13 cellular contexts compared by ENCODE assay signal in genomic region chr7:130925136-130925794, GRCh38.
DNase-seq lines count a peak whose midpoint lies in the region; ATAC-seq, FAIRE-seq and TF ChIP-seq lines count a peak whose summit lies in the region.
"Had no signal": no experiment of that assay in that cellular context is flagged by ENCODE, and none has a peak within 500 bp of the region (broad histone marks: within the 10 kb centered on the region; RNA-seq: fewer than 3 reads in every experiment).

No MANE protein-coding gene starts in this region.

- H3K4me1 ChIP-seq in CD8-positive, alpha-beta memory T cell (ENCODE audit: insufficient read depth, low read length) = peaks cover 68% of the 10 kb centered on the region
- H3K4me1 ChIP-seq in breast epithelium (peaks cover 18 to 23% of the 10 kb centered on the region in 2 donors), pancreas (peaks cover 0 to 41% (median 19%) of the 10 kb centered on the region in 3 donors)

- no peak overlapping the region for H3K4me3 ChIP-seq in CD8-positive, alpha-beta memory T cell (ENCODE audit: low read length)
- H3K4me3 ChIP-seq in breast epithelium (no peak overlapping the region), pancreas (no peak overlapping the region)
- H3K4me3 ChIP-seq: gastroesophageal sphincter had no signal

- TF ChIP-seq CTCF in breast epithelium (IDR thresholded peaks at IDR 0.05) = no peak
- no peak for TF ChIP-seq CTCF in pancreas (IDR thresholded peaks at IDR 0.05)

- no peaks in the 10 kb centered on the region for H3K9me3 Mint-ChIP-seq in CD8-positive, alpha-beta memory T cell

- peak; percentile 13 to 23 (median 22) for ATAC-seq in pancreas
- ATAC-seq: gastroesophageal sphincter had no signal

- CTCF ChIA-PET in CD8-positive, alpha-beta memory T cell (lab: Charles Lee) = interaction anchor here (0.8 to 1.9 kb wide), 3 partner anchors 10 to 32 kb away, joined by 3 to 7 read pairs (median 6); no protein-coding TSS in a partner anchor

- DNase-seq in CD8-positive, alpha-beta memory T cell = no peak
- DNase-seq in MV-4-11 (lab: John Stamatoyannopoulos, UW) (peak; percentile 31), breast epithelium (ENCODE audit: low spot score in 2 of 2) (no peak), pancreas (no peak), Kasumi-1 (lab: John Stamatoyannopoulos, UW) (no peak), activated gamma-delta T cell (lab: John Stamatoyannopoulos, UW) (no peak), NCI-H1436 (lab: John Stamatoyannopoulos, UW) (no peak), GM19239 (ENCODE audit: insufficient read length, low spot score) (no peak)
- DNase-seq: brain microvascular endothelial cell; GF-D8; NCI-H446 treated with DMSO at 0.1 percent for 48 hours; stimulated activated CD4-positive, alpha-beta T cell treated with anti-CD3 and anti-CD28 coated beads, Interleukin-15, amount 100 ng/mL, for 24 hours had no signal

- H3K9me3 ChIP-seq in CD8-positive, alpha-beta memory T cell (ENCODE audit: low read length) = no peaks in the 10 kb centered on the region
- H3K9me3 ChIP-seq in breast epithelium = no peaks in the 10 kb centered on the region
- H3K9me3 ChIP-seq in pancreas = no peaks in the 10 kb centered on the region
- H3K9me3 ChIP-seq: gastroesophageal sphincter had no signal

- peaks cover 0 to under 1% of the 10 kb centered on the region in 2 donors for H3K27me3 Mint-ChIP-seq in CD8-positive, alpha-beta memory T cell

- H3K27ac ChIP-seq in CD8-positive, alpha-beta memory T cell (ENCODE audit: low read depth, low read length) = no peak overlapping the region
- H3K27ac ChIP-seq in breast epithelium (peak overlapping the region; percentile 57 to 89), pancreas (peak overlapping the region in 2 of 4 donors; percentile 16 to 67)
- H3K27ac ChIP-seq: brain microvascular endothelial cell had no signal

- H3K36me3 Mint-ChIP-seq in CD8-positive, alpha-beta memory T cell = peaks cover 0 to 68% (median 8%) of the 10 kb centered on the region in 3 donors

- TF ChIP-seq POLR2A in breast epithelium (IDR thresholded peaks at IDR 0.05) = no peak

- 79 to 81% methylated on average over 8 of the region's 8 CpGs for WGBS in pancreas, 2 donors

- POLR2A ChIA-PET in CD8-positive, alpha-beta memory T cell (lab: Charles Lee) = no interaction called here

- H3K27me3 ChIP-seq in CD8-positive, alpha-beta memory T cell (ENCODE audit: insufficient read depth, low read length, poor library complexity, severe bottlenecking) = no peaks in the 10 kb centered on the region
- H3K27me3 ChIP-seq in breast epithelium = no peaks in the 10 kb centered on the region
- no peaks in the 10 kb centered on the region for H3K27me3 ChIP-seq in pancreas
- H3K27me3 ChIP-seq: brain microvascular endothelial cell, gastroesophageal sphincter had no signal

- H3K4me1 Mint-ChIP-seq in CD8-positive, alpha-beta memory T cell = peaks cover 63 to 98% (median 93%) of the 10 kb centered on the region in 3 donors

- H3K4me3 Mint-ChIP-seq in CD8-positive, alpha-beta memory T cell = peak overlapping the region; percentile 32 to 92 (median 72)

- intact Hi-C loops in breast epithelium (cut with DNase I; ENCODE audit: low total_unique reads) (no loop called here), pancreas (cut with DNase I) (no loop called here)

- FAIRE-seq in pancreas (lab: Jason Lieb, UNC) (no peak), GM19239 (lab: Jason Lieb, UNC) (no peak)

- H3K27ac Mint-ChIP-seq in CD8-positive, alpha-beta memory T cell = peak overlapping the region; percentile 83 to 96 (median 90)

- no peaks in the 10 kb centered on the region for H3K36me3 ChIP-seq in CD8-positive, alpha-beta memory T cell (ENCODE audit: insufficient read depth, low read length)
- no peaks in the 10 kb centered on the region for H3K36me3 ChIP-seq in breast epithelium
- H3K36me3 ChIP-seq in pancreas = no peaks in the 10 kb centered on the region
- H3K36me3 ChIP-seq: brain microvascular endothelial cell had no signal
